Comparison of ENCODE assay signal across 20 cellular contexts in the genomic region with DNA sequence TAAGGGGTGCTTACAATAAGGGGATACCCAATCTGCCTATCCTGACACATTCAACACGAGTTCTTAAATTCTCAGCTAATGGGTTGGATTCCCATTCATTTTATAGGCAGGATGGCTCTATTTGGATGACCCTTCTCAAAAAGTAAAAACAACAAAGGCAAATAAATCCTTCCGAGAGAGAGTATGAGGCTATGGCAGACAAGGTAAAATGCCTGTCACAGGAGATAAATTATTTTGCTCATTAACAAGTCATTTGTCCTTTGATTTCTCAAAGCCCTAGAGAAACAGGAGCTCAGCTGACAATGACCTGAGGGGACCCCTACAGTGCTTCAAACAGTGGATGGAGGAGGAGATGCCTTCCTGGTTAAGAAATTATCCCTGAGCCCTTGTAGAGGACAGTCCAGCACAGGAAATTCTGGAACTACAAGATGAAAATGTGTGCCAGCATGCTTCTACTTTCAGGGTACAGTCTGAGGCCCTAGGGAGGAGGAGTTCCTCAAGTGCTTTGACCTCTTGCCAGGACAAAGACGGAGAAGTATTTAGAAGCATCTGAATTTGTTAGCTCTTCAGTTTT. TPM values are rescaled to one million over a fixed set of nuclear protein-coding genes. Genes with fewer than 3 reads are reported as not detected.
"Had no signal": no experiment of that assay in that cellular context is flagged by ENCODE, and none has a peak within 500 bp of the region (broad histone marks: within the 10 kb centered on the region; RNA-seq: fewer than 3 reads in every experiment).

No MANE protein-coding gene starts in this region.

- H3K4me2 ChIP-seq: neural progenitor cell had no signal

- FAIRE-seq: bronchial epithelial cell, TTC549 had no signal

- H3K27ac ChIP-seq: esophagus squamous epithelium, heart right ventricle, neural progenitor cell, right atrium auricular region, upper lobe of left lung, VCaP had no signal

- H3K4me3 ChIP-seq: esophagus squamous epithelium, heart right ventricle, neural progenitor cell, right atrium auricular region, upper lobe of left lung had no signal

- H3K27me3 ChIP-seq: esophagus squamous epithelium, heart right ventricle, neural progenitor cell, right atrium auricular region, upper lobe of left lung had no signal

- H3K36me3 ChIP-seq: esophagus squamous epithelium, heart right ventricle, neural progenitor cell, right atrium auricular region, upper lobe of left lung had no signal

- H3K9me3 ChIP-seq: esophagus squamous epithelium, heart right ventricle, right atrium auricular region, upper lobe of left lung had no signal

- ATAC-seq: naive thymus-derived CD4-positive, alpha-beta T cell; stimulated activated effector memory CD8-positive, alpha-beta T cell treated with anti-CD3 and anti-CD28 coated beads, Interleukin-12 subunit alpha, Interleukin-12 subunit beta, amount 100 ng/mL, for 72 hours had no signal

- H2AFZ ChIP-seq: neural progenitor cell had no signal

- H3K9ac ChIP-seq: neural progenitor cell had no signal

- DNase-seq: activated CD4-positive, alpha-beta T cell treated with anti-CD3 and anti-CD28 coated beads for 4 hours; activated CD4-positive, alpha-beta T cell treated with anti-CD3 and anti-CD28 coated beads, Interleukin-2, amount 50 U/mL, for 48 hours; activated CD8-positive, alpha-beta memory T cell treated with anti-CD3 and anti-CD28 coated beads for 24 hours; activated effector memory CD4-positive, alpha-beta T cell treated with Interleukin-2 at 50 U/mL for 16 hours; activated naive CD4-positive, alpha-beta T cell treated with Interleukin-2 at 50 U/mL for 16 hours; esophagus squamous epithelium; foreskin melanocyte; midbrain; naive thymus-derived CD4-positive, alpha-beta T cell; stimulated activated CD4-positive, alpha-beta T cell treated with anti-CD3 and anti-CD28 coated beads, Interleukin-4, amount 100 ng/mL, for 1 hour; T-helper 1 cell; upper lobe of left lung had no signal

RNA-seq across cellular contexts. Expression of gene RHBDL3, which starts 24.0 kb away (rescaled TPM):
- total RNA-seq: bronchial epithelial cell, glomerular endothelial cell had no signal
- polyA plus RNA-seq: naive thymus-derived CD4-positive, alpha-beta T cell had no signal
